ENCODE assay signal across 1 cellular context in genomic region chr19:17112700-17113099, GRCh38.
TF ChIP-seq lines count a peak whose summit lies in the region.

No MANE protein-coding gene starts in this region.

TF ChIP-seq in GM23338, 12 proteins besides CTCF, POLR2A, EP300 and RAD21 (continued from another document):
- no peak for TF ChIP-seq ZNF462 (CRISPR knock-in tag; IDR thresholded peaks at IDR 0.05)
- no peak for TF ChIP-seq EZH2 (IDR thresholded peaks at IDR 0.05; ENCODE audit: low read depth, unreplicated experiment)
- no peak for TF ChIP-seq ZNF114 (CRISPR knock-in tag; IDR thresholded peaks at IDR 0.05)
- TF ChIP-seq ZNF331 (CRISPR knock-in tag; IDR thresholded peaks at IDR 0.05; ENCODE audit: low read depth): no peak
- TF ChIP-seq EZH2phosphoT487 (IDR thresholded peaks at IDR 0.05; ENCODE audit: unreplicated experiment): no peak
- TF ChIP-seq STAT1 (IDR thresholded peaks at IDR 0.05; ENCODE audit: unreplicated experiment): no peak
- TF ChIP-seq NANOG (IDR thresholded peaks at IDR 0.05; ENCODE audit: borderline replicate concordance): no peak
- no peak for TF ChIP-seq JUNB (IDR thresholded peaks at IDR 0.05; ENCODE audit: unreplicated experiment)
- no peak for TF ChIP-seq CREB1 (CRISPR knock-in tag; IDR thresholded peaks at IDR 0.05; ENCODE audit: low read depth)
- no peak for TF ChIP-seq POLR2AphosphoS5 (IDR thresholded peaks at IDR 0.05; ENCODE audit: low read depth)
- TF ChIP-seq REST (IDR thresholded peaks at IDR 0.05; ENCODE audit: unreplicated experiment): no peak
TF ChIP-seq in GM23338: peak in this region for 0.
